20 cellular contexts compared by ENCODE assay signal in genomic region chr3:28308196-28308595, GRCh38. TPM values are rescaled to one million over a fixed set of nuclear protein-coding genes. Genes with fewer than 3 reads are reported as not detected.
DNase-seq lines count a peak whose midpoint lies in the region; ATAC-seq, FAIRE-seq and TF ChIP-seq lines count a peak whose summit lies in the region.
"Had no signal": no experiment of that assay in that cellular context is flagged by ENCODE, and none has a peak within 500 bp of the region (broad histone marks: within the 10 kb centered on the region; RNA-seq: fewer than 3 reads in every experiment).

No MANE protein-coding gene starts in this region.

- POLR2A ChIA-PET in HepG2 (lab: Yijun Ruan, JAX), result no interaction called here

- H2AFZ ChIP-seq in HepG2 (ENCODE audit: low read length), result no peak overlapping the region
- H2AFZ ChIP-seq: GM23248 had no signal

- no peak overlapping the region for H3K4me2 ChIP-seq in HepG2 (ENCODE audit: low read depth, low read length)

- no peak for TF ChIP-seq EP300 in HepG2 (IDR thresholded peaks at IDR 0.05; ENCODE audit: low read depth in 2 of 2, low read length in 2 of 2)
- no peak for TF ChIP-seq EP300 in HepG2 (CRISPR knock-in tag; IDR thresholded peaks at IDR 0.05; ENCODE audit: borderline replicate concordance)

- H3K79me2 ChIP-seq in HepG2 (ENCODE audit: insufficient read depth, low read length), result peaks cover 3% of the 10 kb centered on the region

- no peak for FAIRE-seq in HepG2 (lab: Jason Lieb, UNC)
- FAIRE-seq: astrocyte, endothelial cell of umbilical vein had no signal

- no peaks in the 10 kb centered on the region for H3K4me1 ChIP-seq in HepG2 (ENCODE audit: insufficient read depth, low read length)
- H3K4me1 ChIP-seq in right lobe of liver, result no peaks in the 10 kb centered on the region

- H3K9ac ChIP-seq in HepG2 (ENCODE audit: insufficient read depth, low read depth, low read length), result no peak overlapping the region
- H3K9ac ChIP-seq: GM23248 had no signal

- CTCF ChIA-PET in HepG2 (lab: Yijun Ruan, JAX; ENCODE audit: low intra/inter-chr PET ratio, low total read pairs), result no interaction called here

- no peak overlapping the region for H3K27ac ChIP-seq in HepG2 (ENCODE audit: extremely low read length, insufficient read depth, low read length)
- no peak overlapping the region for H3K27ac ChIP-seq in right lobe of liver
- H3K27ac ChIP-seq: GM23248 had no signal

- no peak for TF ChIP-seq RAD21 in HepG2 (CRISPR knock-in tag; IDR thresholded peaks at IDR 0.05)

- TF ChIP-seq CTCF in HepG2 (CRISPR knock-in tag; IDR thresholded peaks at IDR 0.05) (no peak), right lobe of liver (IDR thresholded peaks at IDR 0.05) (no peak)

- ATAC-seq in HepG2 (no peak), right lobe of liver (no peak), HG03196 (IDR thresholded peaks at IDR 0.05; ENCODE audit: unreplicated experiment) (no peak)
- ATAC-seq: activated T-helper 17 cell treated with anti-CD3 and anti-CD28 coated beads, Interleukin-2, amount 50 U/mL, for 72 hours had no signal

- BruUV-seq in HepG2 (replicated peaks; lab: Mats Ljungman, UMichigan), result no TSS peak

- H4K20me1 ChIP-seq in HepG2 (ENCODE audit: insufficient read depth, low read length), result no peaks in the 10 kb centered on the region

- intact Hi-C loops in HepG2 (cut with micrococcal nuclease; ENCODE audit: unreplicated experiment) (no loop called here), right lobe of liver (cut with DNase I) (no loop called here)

- H3K27me3 ChIP-seq in HepG2 (ENCODE audit: control insufficient read depth in 1 of 2, insufficient read depth in 2 of 2, low read length in 2 of 2) (no peaks in the 10 kb centered on the region; a peak in 1 of 5 replicates), right lobe of liver (no peaks in the 10 kb centered on the region)

- no peaks in the 10 kb centered on the region for H3K9me3 ChIP-seq in HepG2 (ENCODE audit: low read length)
- no peaks in the 10 kb centered on the region for H3K9me3 ChIP-seq in right lobe of liver

- WGBS in HepG2 (ENCODE audit: low lambda C conversion rate), result 97% methylated on average over 3 of the region's 3 CpGs
- WGBS in right lobe of liver (ENCODE audit: insufficient coverage, low coverage, low lambda C conversion rate, missing lambda C conversion rate), result 28% methylated on average over 3 of the region's 3 CpGs

- no peak for DNase-seq in HepG2 (ENCODE audit: low spot score)
- no peak for DNase-seq in right lobe of liver
- DNase-seq in SIG-M5 (lab: John Stamatoyannopoulos, UW), result peak; percentile 25
- peak; percentile 36 for DNase-seq in fibroblast of peridontal ligament (ENCODE audit: extremely low read depth)
- DNase-seq in HUDEP-2 (lab: John Stamatoyannopoulos, UW; ENCODE audit: unreplicated experiment in 76 of 76), result no peak
- no peak for DNase-seq in stimulated activated CD4-positive, alpha-beta T cell treated with anti-CD3 and anti-CD28 coated beads, Interleukin-2, amount 100 ng/mL, for 24 hours
- no peak for DNase-seq in stimulated activated CD4-positive, alpha-beta T cell treated with anti-CD3 and anti-CD28 coated beads, Interleukin-4, amount 100 ng/mL, for 4 hours
- DNase-seq: activated CD4-positive, alpha-beta T cell treated with anti-CD3 and anti-CD28 coated beads, Interleukin-2, amount 50 U/mL, for 1 hour; DMS79 treated with DMSO at 0.1 percent for 48 hours; GM23248; head of caudate nucleus; NCI-H146; NCI-H2171 treated with DMSO at 0.1 percent for 48 hours; NCI-H526 treated with DMSO at 0.1 percent for 48 hours; T-helper 9 cell had no signal

- no peak overlapping the region for H3K4me3 ChIP-seq in HepG2 (replicated peaks in 1 of 3; ENCODE audit: insufficient read depth in 1 of 3, low read depth in 2 of 3, low read length in 3 of 3)
- no peak overlapping the region for H3K4me3 ChIP-seq in right lobe of liver
- H3K4me3 ChIP-seq: GM23248 had no signal

- no peaks in the 10 kb centered on the region; a peak in 1 of 5 replicates for H3K36me3 ChIP-seq in HepG2 (replicated peaks in 1 of 2; ENCODE audit: control insufficient read depth in 1 of 2, insufficient read depth in 2 of 2, low read length in 2 of 2)
- no peaks in the 10 kb centered on the region for H3K36me3 ChIP-seq in right lobe of liver

- in situ Hi-C loops in HepG2 (cut with HindIII; ENCODE audit: extremely low pct_ligation_motif_present, low pct_unique_long_range_greater_than_20kb), result no loop called here

- no peak for TF ChIP-seq POLR2A in HepG2 (IDR thresholded peaks at IDR 0.05; ENCODE audit: insufficient read depth in 1 of 2, low read depth in 2 of 2, low read length in 2 of 2)
- no peak for TF ChIP-seq POLR2A in right lobe of liver (IDR thresholded peaks at IDR 0.05)

TF ChIP-seq in HepG2, 621 proteins besides CTCF, POLR2A, EP300 and RAD21:
- no peak for TF ChIP-seq ZFX (CRISPR knock-in tag; IDR thresholded peaks at IDR 0.05; ENCODE audit: low read depth)
- TF ChIP-seq CEBPB (IDR thresholded peaks at IDR 0.05; ENCODE audit: borderline replicate concordance, low read depth, low read length), result peak; percentile 83; the same call in 1 of the 2 replicates
- TF ChIP-seq ATF7 (IDR thresholded peaks at IDR 0.05), result peak; percentile 69
- TF ChIP-seq ATF7 (CRISPR knock-in tag; IDR thresholded peaks at IDR 0.05), result no peak
- TF ChIP-seq ATF4 (CRISPR knock-in tag; IDR thresholded peaks at IDR 0.05), result peak in 1 of 2 experiments; percentile 32; a peak in 1 of 4 replicates

RNA-seq across cellular contexts. Expression of gene ZCWPW2, which starts 40.3 kb away (rescaled TPM):
- total RNA-seq in HepG2 (2016; rRNA removed; fragmentation: Illumina TruSeq; extraction: Trizol), result 0.46 and 0.53 TPM in 2 replicates
- 0.18 and 0.30 TPM in 2 replicates for total RNA-seq in HepG2 (2016; cell fraction: cytosol; rRNA removed; fragmentation: Illumina TruSeq; extraction: Trizol; ENCODE audit: low read depth)
- 0.35 and 0.40 TPM in 2 replicates for total RNA-seq in HepG2 (2016; cell fraction: insoluble cytoplasmic fraction; rRNA removed; fragmentation: Illumina TruSeq; extraction: Trizol)
- total RNA-seq in HepG2 (2016; cell fraction: membrane; rRNA removed; fragmentation: Illumina TruSeq; extraction: Trizol), result 0.15 TPM in 1 of 2 replicates, not detected in the other
- total RNA-seq in HepG2 (2016; cell fraction: nucleus; rRNA removed; fragmentation: Illumina TruSeq; extraction: Trizol), result 0.22 and 0.72 TPM in 2 replicates
- 0.14 and 0.17 TPM in 2 replicates for polyA plus RNA-seq in HepG2 (2011; rRNA removed)
- polyA plus RNA-seq in HepG2 (2011; cell fraction: cytosol; rRNA removed), result 0.14 TPM in 1 of 2 replicates, not detected in the other
- polyA plus RNA-seq in HepG2 (2011; cell fraction: nucleus; rRNA removed), result 0.19 TPM in 1 of 2 replicates, not detected in the other
- 0.25 and 0.43 TPM in 2 replicates for polyA plus RNA-seq in HepG2 (2012)
- 0.19 TPM in 1 of 2 replicates, not detected in the other for polyA plus RNA-seq in HepG2 (2016; cell fraction: cytosol; fragmentation: Illumina TruSeq; extraction: Trizol; ENCODE audit: low read depth)
- 0.25 and 0.34 TPM in 2 replicates for polyA plus RNA-seq in HepG2 (2016; cell fraction: insoluble cytoplasmic fraction; fragmentation: Illumina TruSeq; extraction: Trizol; ENCODE audit: low read depth)
- 0.27 TPM in 1 of 2 replicates, not detected in the other for polyA plus RNA-seq in HepG2 (2016; cell fraction: membrane; fragmentation: Illumina TruSeq; extraction: Trizol; ENCODE audit: low read depth)
- not detected in 2 replicates for polyA plus RNA-seq in HepG2 (2016; cell fraction: nucleus; fragmentation: Illumina TruSeq; extraction: Trizol; ENCODE audit: insufficient read depth, low read depth)
- polyA minus RNA-seq in HepG2 (2011; rRNA and poly(A)+ RNA removed; ENCODE audit: low replicate concordance), result 0.34 TPM in 1 of 2 replicates, not detected in the other
- not detected in 2 replicates for polyA minus RNA-seq in HepG2 (2011; cell fraction: cytosol; rRNA and poly(A)+ RNA removed)
- 1.1 TPM in 1 of 2 replicates, not detected in the other for polyA minus RNA-seq in HepG2 (2011; cell fraction: nucleus; rRNA and poly(A)+ RNA removed)
- under 1 TPM in 3 of 6 experiments, not detected in 3; 0.18 to 0.24 (median 0.20) TPM for total RNA-seq in right lobe of liver
- total RNA-seq: A172 had no signal

RNA-seq across cellular contexts. Expression of gene AZI2, which starts 40.4 kb away (rescaled TPM):
- total RNA-seq in HepG2 (2016; rRNA removed; fragmentation: Illumina TruSeq; extraction: Trizol) (43.7 and 48.4 TPM in 2 replicates), right lobe of liver (10 to 100 TPM; 20.2 to 54.9 (median 33.5) TPM)
- total RNA-seq in HepG2 (2016; cell fraction: cytosol; rRNA removed; fragmentation: Illumina TruSeq; extraction: Trizol; ENCODE audit: low read depth), result 20.5 and 21.3 TPM in 2 replicates
- total RNA-seq in HepG2 (2016; cell fraction: insoluble cytoplasmic fraction; rRNA removed; fragmentation: Illumina TruSeq; extraction: Trizol), result 44.0 and 46.7 TPM in 2 replicates
- 52.1 and 54.6 TPM in 2 replicates for total RNA-seq in HepG2 (2016; cell fraction: membrane; rRNA removed; fragmentation: Illumina TruSeq; extraction: Trizol)
- total RNA-seq in HepG2 (2016; cell fraction: nucleus; rRNA removed; fragmentation: Illumina TruSeq; extraction: Trizol), result 36.4 and 39.6 TPM in 2 replicates
- 38.2 and 49.8 TPM in 2 replicates for polyA plus RNA-seq in HepG2 (2011; rRNA removed)
- 22.8 and 24.7 TPM in 2 replicates for polyA plus RNA-seq in HepG2 (2011; cell fraction: cytosol; rRNA removed)
- polyA plus RNA-seq in HepG2 (2011; cell fraction: nucleus; rRNA removed), result 38.0 and 42.2 TPM in 2 replicates
- polyA plus RNA-seq in HepG2 (2012), result 45.5 and 51.6 TPM in 2 replicates
- polyA plus RNA-seq in HepG2 (2016; cell fraction: cytosol; fragmentation: Illumina TruSeq; extraction: Trizol; ENCODE audit: low read depth), result 23.5 and 30.9 TPM in 2 replicates
- polyA plus RNA-seq in HepG2 (2016; cell fraction: insoluble cytoplasmic fraction; fragmentation: Illumina TruSeq; extraction: Trizol; ENCODE audit: low read depth), result 59.9 and 65.2 TPM in 2 replicates
- 52.0 and 57.2 TPM in 2 replicates for polyA plus RNA-seq in HepG2 (2016; cell fraction: membrane; fragmentation: Illumina TruSeq; extraction: Trizol; ENCODE audit: low read depth)
- 46.5 and 51.3 TPM in 2 replicates for polyA plus RNA-seq in HepG2 (2016; cell fraction: nucleus; fragmentation: Illumina TruSeq; extraction: Trizol; ENCODE audit: insufficient read depth, low read depth)
- polyA minus RNA-seq in HepG2 (2011; rRNA and poly(A)+ RNA removed; ENCODE audit: low replicate concordance), result 9.4 and 12.6 TPM in 2 replicates
- polyA minus RNA-seq in HepG2 (2011; cell fraction: cytosol; rRNA and poly(A)+ RNA removed), result 26.1 and 30.8 TPM in 2 replicates
- polyA minus RNA-seq in HepG2 (2011; cell fraction: nucleus; rRNA and poly(A)+ RNA removed), result 90.8 and 117 TPM in 2 replicates

Comparison
In these comparisons a context has a peak if more than half of its experiments do, and no peak if none do; other contexts are left out.
1. DNase-seq: peak in SIG-M5 (single experiment) and fibroblast of peridontal ligament (single experiment); none in HepG2 (single experiment), right lobe of liver (0 of 3), HUDEP-2 (0 of 76), stimulated activated CD4-positive, alpha-beta T cell treated with anti-CD3 and anti-CD28 coated beads, Interleukin-2, amount 100 ng/mL, for 24 hours (0 of 2) and stimulated activated CD4-positive, alpha-beta T cell treated with anti-CD3 and anti-CD28 coated beads, Interleukin-4, amount 100 ng/mL, for 4 hours (0 of 2).